12 cellular contexts compared by ENCODE assay signal in genomic region chr18:68843467-68844089, GRCh38. TPM values are rescaled to one million over a fixed set of nuclear protein-coding genes. Genes with fewer than 3 reads are reported as not detected.
A peak's percentile ranks its signal among the peaks of the same experiment; 100 is the strongest.
DNase-seq lines count a peak whose midpoint lies in the region; ATAC-seq and TF ChIP-seq lines count a peak whose summit lies in the region.
"Had no signal": no experiment of that assay in that cellular context is flagged by ENCODE, and none has a peak within 500 bp of the region (broad histone marks: within the 10 kb centered on the region; RNA-seq: fewer than 3 reads in every experiment).

No MANE protein-coding gene starts in this region.

- H4K20me1 ChIP-seq in IMR-90 (ENCODE audit: insufficient read depth, low read length), result no peaks in the 10 kb centered on the region

- no peaks in the 10 kb centered on the region for H3K9me3 Mint-ChIP-seq in nephron
- H3K9me3 Mint-ChIP-seq: T-helper 2 cell treated with Interferon-gamma antibody and Interleukin-4, amounts not matched to agents 5 μg/mL and 100 μg/mL, for 36 hours had no signal

- WGBS in IMR-90 (ENCODE audit: extremely low coverage in 2 of 2, insufficient read length in 1 of 2), 2 experiments, result no CpG with 5 or more reads among the region's 2 CpGs

- H3K4me1 Mint-ChIP-seq in nephron, result peaks cover 14% of the 10 kb centered on the region

- H2BK120ac ChIP-seq in IMR-90 (ENCODE audit: low read depth, low read length), result no peak overlapping the region

- H3K4me1 ChIP-seq in IMR-90 (ENCODE audit: control insufficient read depth, insufficient read depth, low read length), result peaks cover 7% of the 10 kb centered on the region
- H3K4me1 ChIP-seq in effector memory CD4-positive, alpha-beta T cell (ENCODE audit: control insufficient read depth, insufficient read depth, low read length, poor library complexity, severe bottlenecking), result no peaks in the 10 kb centered on the region

- ATAC-seq in IMR-90 (ENCODE audit: low read depth), result no peak
- ATAC-seq: left lung had no signal

- H2BK15ac ChIP-seq in IMR-90 (ENCODE audit: low read depth, low read length), result no peak overlapping the region

- no peaks in the 10 kb centered on the region for H3K36me3 Mint-ChIP-seq in nephron (ENCODE audit: low read depth)

- no peak overlapping the region for H3K56ac ChIP-seq in IMR-90 (ENCODE audit: extremely low read depth, insufficient read depth, low read length)

- H3K4ac ChIP-seq in IMR-90 (ENCODE audit: low read depth, low read length), result no peak overlapping the region

- dilution Hi-C loops in IMR-90 (cut with HindIII; ENCODE audit: low sequenced_read_pairs, unreplicated experiment), result no loop called here

- in situ Hi-C loops in IMR-90 (cut with MboI; ENCODE audit: low sequenced_read_pairs), result loop anchor here (10.0 kb wide), 2 partner anchors 1251 to 1601 kb away; no protein-coding TSS in a partner anchor
- in situ Hi-C loops in brain microvascular endothelial cell (cut with HindIII; ENCODE audit: low pct_ligation_motif_present, low sequenced_read_pairs), result no loop called here

- DNase-seq in DMS53 (lab: John Stamatoyannopoulos, UW), result peak; percentile 36
- peak; percentile 18 for DNase-seq in IMR-90
- no peak for DNase-seq in brain microvascular endothelial cell
- no peak for DNase-seq in effector memory CD4-positive, alpha-beta T cell
- DNase-seq in substantia nigra (lab: John Stamatoyannopoulos, UW), result no peak
- DNase-seq in UCSD-AML1 (lab: John Stamatoyannopoulos, UW; ENCODE audit: unreplicated experiment), result no peak
- DNase-seq: activated CD4-positive, alpha-beta T cell treated with anti-CD3 and anti-CD28 coated beads, Interleukin-2, amount 50 U/mL, for 1 hour; aorta; left lung; NCI-H2227 treated with DMSO at 0.1 percent for 48 hours had no signal

- H3K18ac ChIP-seq in IMR-90 (ENCODE audit: low read depth, low read length), result no peak overlapping the region

- TF ChIP-seq RAD21 in IMR-90 (IDR thresholded peaks at IDR 0.05; ENCODE audit: low read length), result no peak

- no peak overlapping the region for H2AFZ ChIP-seq in IMR-90 (replicated peaks; ENCODE audit: low read length, poor library complexity)

- no peak overlapping the region for H3K4me2 ChIP-seq in IMR-90 (ENCODE audit: low read depth, low read length)

- H3K36me3 ChIP-seq in IMR-90 (ENCODE audit: control insufficient read depth, insufficient read depth, low read length) (no peaks in the 10 kb centered on the region), brain microvascular endothelial cell (replicated peaks) (no peaks in the 10 kb centered on the region)
- H3K36me3 ChIP-seq in effector memory CD4-positive, alpha-beta T cell (ENCODE audit: control insufficient read depth, insufficient read depth, low read length), result no peaks in the 10 kb centered on the region
- H3K36me3 ChIP-seq: left lung had no signal

- no peak overlapping the region for H3K23ac ChIP-seq in IMR-90 (ENCODE audit: low read depth, low read length)

- peaks cover 10% of the 10 kb centered on the region for H3K9me1 ChIP-seq in IMR-90 (ENCODE audit: insufficient read depth, low read length)

- no peak overlapping the region for H2AK5ac ChIP-seq in IMR-90 (ENCODE audit: low read depth, low read length)

- no peak overlapping the region for H3K9ac ChIP-seq in IMR-90 (ENCODE audit: low read depth, low read length)

- no peak overlapping the region for H3K4me3 Mint-ChIP-seq in nephron
- H3K4me3 Mint-ChIP-seq: T-helper 2 cell treated with Interferon-gamma antibody and Interleukin-4, amounts not matched to agents 5 μg/mL and 100 μg/mL, for 36 hours had no signal

- BruUV-seq in IMR-90 (replicated peaks; lab: Mats Ljungman, UMichigan), result no TSS peak

- no peak overlapping the region for H2BK5ac ChIP-seq in IMR-90 (ENCODE audit: low read depth, low read length, poor library complexity, severe bottlenecking)

- no peaks in the 10 kb centered on the region for H3K79me1 ChIP-seq in IMR-90 (ENCODE audit: low read depth in 1 of 2, low read length in 2 of 2)

- no peaks in the 10 kb centered on the region for H3K27me3 ChIP-seq in IMR-90 (ENCODE audit: control insufficient read depth, insufficient read depth, low read length)
- H3K27me3 ChIP-seq in brain microvascular endothelial cell (replicated peaks), result no peaks in the 10 kb centered on the region
- no peaks in the 10 kb centered on the region for H3K27me3 ChIP-seq in effector memory CD4-positive, alpha-beta T cell (replicated peaks; ENCODE audit: control insufficient read depth, insufficient read depth, low read length, poor library complexity, severe bottlenecking)
- H3K27me3 ChIP-seq: left lung had no signal

- no peak overlapping the region for H4K5ac ChIP-seq in IMR-90 (ENCODE audit: low read depth, low read length)

- no peaks in the 10 kb centered on the region for H3K27me3 Mint-ChIP-seq in nephron (ENCODE audit: low read depth)

- H3K4me3 ChIP-seq in IMR-90 (ENCODE audit: insufficient read depth, low read depth, low read length) (no peak overlapping the region), brain microvascular endothelial cell (ENCODE audit: low read depth, low read length) (no peak overlapping the region)
- no peak overlapping the region for H3K4me3 ChIP-seq in effector memory CD4-positive, alpha-beta T cell (ENCODE audit: insufficient read depth, low read depth, low read length, poor library complexity, severe bottlenecking)
- H3K4me3 ChIP-seq: left lung had no signal

- H3K9me3 ChIP-seq in IMR-90 (ENCODE audit: control insufficient read depth, insufficient read depth, low read length), result no peaks in the 10 kb centered on the region
- no peaks in the 10 kb centered on the region for H3K9me3 ChIP-seq in effector memory CD4-positive, alpha-beta T cell (ENCODE audit: control insufficient read depth, low read length)
- H3K9me3 ChIP-seq: left lung had no signal

- H4K91ac ChIP-seq in IMR-90 (ENCODE audit: insufficient read depth, low read depth, low read length), result no peak overlapping the region

- TF ChIP-seq POLR2A in IMR-90 (IDR thresholded peaks at IDR 0.05; ENCODE audit: low read depth, low read length), result no peak

- H3K14ac ChIP-seq in IMR-90 (replicated peaks; ENCODE audit: low read depth, low read length), result no peak overlapping the region

- peak; percentile 28; the same call in 1 of the 2 replicates for TF ChIP-seq CTCF in IMR-90 (conservative IDR thresholded peaks at IDR 0.05; ENCODE audit: low read depth, low read length)
- peak; percentile 23 for TF ChIP-seq CTCF in brain microvascular endothelial cell (IDR thresholded peaks at IDR 0.05; ENCODE audit: low read depth, low read length, missing control alignments)
- TF ChIP-seq CTCF in nephron (IDR thresholded peaks at IDR 0.05; ENCODE audit: unreplicated experiment in 3 of 3), result peak; percentile 17 to 29 (median 22)

- no peak overlapping the region for H3K27ac Mint-ChIP-seq in nephron
- H3K27ac Mint-ChIP-seq: T-helper 2 cell treated with Interferon-gamma antibody and Interleukin-4, amounts not matched to agents 5 μg/mL and 100 μg/mL, for 36 hours had no signal

- CTCF ChIA-PET in IMR-90 (lab: Yijun Ruan, JAX), result no interaction called here

- H2AK9ac ChIP-seq in IMR-90 (replicated peaks; ENCODE audit: low read depth, low read length, poor library complexity), result no peak overlapping the region

- no peak overlapping the region for H2BK20ac ChIP-seq in IMR-90 (ENCODE audit: low read depth, low read length)

- H3K27ac ChIP-seq in IMR-90 (ENCODE audit: insufficient read depth, low read length) (no peak overlapping the region), brain microvascular endothelial cell (no peak overlapping the region), substantia nigra (ENCODE audit: low read depth, low read length, poor library complexity, severe bottlenecking) (no peak overlapping the region)
- no peak overlapping the region for H3K27ac ChIP-seq in effector memory CD4-positive, alpha-beta T cell (ENCODE audit: insufficient read depth, low read length, poor library complexity, severe bottlenecking)
- H3K27ac ChIP-seq: left lung had no signal

- POLR2A ChIA-PET in IMR-90 (lab: Charles Lee; ENCODE audit: unreplicated experiment), result no interaction called here

- no peak overlapping the region for H4K8ac ChIP-seq in IMR-90 (ENCODE audit: low read depth in 2 of 2, low read length in 2 of 2)

- intact Hi-C loops in IMR-90 (cut with micrococcal nuclease), result loop anchor here (5.0 to 10.0 kb wide), 4 partner anchors 106 to 941 kb away; no protein-coding TSS in a partner anchor

TF ChIP-seq in IMR-90, 13 proteins besides CTCF, POLR2A, EP300 and RAD21:
- TF ChIP-seq MAFK (IDR thresholded peaks at IDR 0.05; ENCODE audit: low read depth, low read length) (peak; percentile 76), SMC3 (IDR thresholded peaks at IDR 0.05; ENCODE audit: low read depth, low read length) (peak; percentile 29; the same call in 1 of the 2 replicates), CEBPB (IDR thresholded peaks at IDR 0.05; ENCODE audit: low read depth, low read length) (no peak), RCOR1 (IDR thresholded peaks at IDR 0.05; ENCODE audit: insufficient replicate concordance, low read length) (no peak)

RNA-seq across cellular contexts. Expression of gene CCDC102B, which starts 45.7 kb away (rescaled TPM):
- total RNA-seq in IMR-90 (2012; rRNA removed), result 0.54 and 1.7 TPM in 2 replicates
- 0.67 and 1.4 TPM in 2 replicates for polyA plus RNA-seq in IMR-90 (2012; rRNA removed)
- 0.11 and 0.12 TPM in 2 replicates for polyA plus RNA-seq in IMR-90 (2012; cell fraction: cytosol; rRNA removed)
- 0.27 and 2.2 TPM in 2 replicates for polyA plus RNA-seq in IMR-90 (2012; cell fraction: nucleus; rRNA removed; ENCODE audit: low replicate concordance)

Comparison
In these comparisons a context has a peak if more than half of its experiments do, and no peak if none do; other contexts are left out.
1. DNase-seq: peak in DMS53 (single experiment) and IMR-90 (single experiment); none in brain microvascular endothelial cell (single experiment), effector memory CD4-positive, alpha-beta T cell (0 of 3), substantia nigra (0 of 49) and UCSD-AML1 (single experiment).
2. Peak in every context shown above with its lines, with median percentiles within 50 percentile points of each other: CTCF ChIP-seq.